9 cellular contexts compared by ENCODE assay signal in the genomic region with DNA sequence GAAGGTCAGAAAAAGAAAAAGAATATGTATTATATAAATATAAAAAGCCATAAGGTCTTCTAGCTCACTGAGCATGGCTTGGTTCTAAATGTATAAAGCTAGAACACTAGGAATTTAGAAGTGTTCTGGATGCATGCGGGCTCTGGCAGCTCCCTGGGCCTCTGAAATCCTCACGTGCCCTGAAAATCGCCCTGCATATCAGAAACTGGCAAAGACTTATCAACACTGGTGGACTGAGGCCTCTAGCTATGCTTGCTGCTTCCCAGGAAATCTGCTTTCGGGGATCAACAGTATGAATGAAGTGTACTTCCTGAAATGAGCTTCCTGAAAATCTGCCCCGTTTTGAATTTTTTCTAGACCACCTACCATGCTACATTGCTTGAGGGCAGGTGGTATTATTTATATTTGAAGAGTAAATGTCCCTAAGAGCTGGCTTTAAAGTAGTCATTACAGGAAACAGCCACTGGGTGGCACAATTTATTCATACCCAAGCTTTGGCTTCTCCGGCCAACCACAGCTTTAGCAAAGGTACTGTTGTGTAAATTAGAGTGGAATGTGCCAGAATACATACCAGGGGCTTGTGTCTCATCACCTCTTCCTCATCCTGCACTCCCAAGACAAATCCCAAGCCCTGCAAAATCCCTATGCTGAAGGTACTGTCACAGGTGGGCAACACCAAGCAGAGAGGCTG. TPM values are rescaled to one million over a fixed set of nuclear protein-coding genes. Genes with fewer than 3 reads are reported as not detected.
A peak's percentile ranks its signal among the peaks of the same experiment; 100 is the strongest.
DNase-seq lines count a peak whose midpoint lies in the region; ATAC-seq and TF ChIP-seq lines count a peak whose summit lies in the region.
"Had no signal": no experiment of that assay in that cellular context is flagged by ENCODE, and none has a peak within 500 bp of the region (broad histone marks: within the 10 kb centered on the region; RNA-seq: fewer than 3 reads in every experiment).

No MANE protein-coding gene starts in this region.

- H3K36me3 ChIP-seq in Panc1 (ENCODE audit: control insufficient read depth, insufficient read depth, low read length) (peaks cover 2% of the 10 kb centered on the region; the same call in 1 of the 2 replicates), iPS DF 6.9 (ENCODE audit: control insufficient read depth, insufficient read depth, low read length) (peaks cover 8% of the 10 kb centered on the region; the same call in 1 of the 2 replicates)

- peak; percentile 21 for DNase-seq in DMS79 treated with DMSO at 0.1 percent for 48 hours (lab: John Stamatoyannopoulos, UW)
- DNase-seq in DMS79 (lab: John Stamatoyannopoulos, UW) = no peak
- DNase-seq in HuH-7 (ENCODE audit: low spot score) = peak; percentile 64
- DNase-seq in Panc1 (ENCODE audit: low read depth, low spot score) = no peak
- peak; percentile 78 for DNase-seq in astrocyte of the spinal cord (ENCODE audit: low read depth, low spot score)
- peak; percentile 68 for DNase-seq in iPS DF 6.9 (ENCODE audit: low read depth, low spot score)
- peak; percentile 52 for DNase-seq in smooth muscle cell of the brain vasculature (ENCODE audit: low read depth, low spot score)

- H3K4me3 ChIP-seq in Panc1 (ENCODE audit: low read depth in 2 of 2, low read length in 2 of 2) = no peak overlapping the region
- no peak overlapping the region for H3K4me3 ChIP-seq in astrocyte of the spinal cord (ENCODE audit: low read depth, low read length)
- H3K4me3 ChIP-seq in iPS DF 6.9 (ENCODE audit: low read length) = no peak overlapping the region
- H3K4me3 ChIP-seq: BLaER1 treated with 17β-estradiol and CSF1 and Interleukin-3, amounts not matched to agents 10 nM and 100 nM had no signal

- no peak overlapping the region for H3K27ac ChIP-seq in Panc1 (ENCODE audit: low read length)
- no peak overlapping the region for H3K27ac ChIP-seq in iPS DF 6.9 (ENCODE audit: low read length)
- H3K27ac ChIP-seq: BLaER1 treated with 17β-estradiol and CSF1 and Interleukin-3, amounts not matched to agents 10 nM and 100 nM had no signal

- peak; percentile 77 for TF ChIP-seq CTCF in Panc1 (IDR thresholded peaks at IDR 0.05)
- peak; percentile 62 for TF ChIP-seq CTCF in astrocyte of the spinal cord (IDR thresholded peaks at IDR 0.05; ENCODE audit: low read depth, low read length)

- POLR2A ChIA-PET in Panc1 (lab: Charles Lee) = no interaction called here

- H3K9me3 ChIP-seq in Panc1 (ENCODE audit: control insufficient read depth, insufficient read depth, low read depth, low read length) (no peaks in the 10 kb centered on the region), iPS DF 6.9 (ENCODE audit: control insufficient read depth, insufficient read depth, low read length) (no peaks in the 10 kb centered on the region)
- H3K9me3 ChIP-seq: BLaER1 treated with 17β-estradiol and CSF1 and Interleukin-3, amounts not matched to agents 10 nM and 100 nM had no signal

- no TSS peak for BruUV-seq in Panc1 (replicated peaks; lab: Mats Ljungman, UMichigan)

- in situ Hi-C loops in Panc1 (cut with HindIII; ENCODE audit: low pct_unique_long_range_greater_than_20kb, low sequenced_read_pairs) (no loop called here), astrocyte of the spinal cord (cut with HindIII; ENCODE audit: low sequenced_read_pairs) (no loop called here)

- ATAC-seq in GM21619 (IDR thresholded peaks at IDR 0.05; ENCODE audit: unreplicated experiment) (peak; percentile 75), Panc1 (peak; percentile 87)

- no peaks in the 10 kb centered on the region for H3K27me3 ChIP-seq in Panc1 (ENCODE audit: control insufficient read depth, insufficient read depth, low read length)
- no peaks in the 10 kb centered on the region for H3K27me3 ChIP-seq in iPS DF 6.9 (ENCODE audit: control insufficient read depth, insufficient read depth, low read length)
- H3K27me3 ChIP-seq: BLaER1 treated with 17β-estradiol and CSF1 and Interleukin-3, amounts not matched to agents 10 nM and 100 nM had no signal

- intact Hi-C loops in Panc1 (cut with micrococcal nuclease; ENCODE audit: unreplicated experiment) = loop anchor here (1.0 kb wide), 1 partner anchor 242 kb away; no protein-coding TSS in a partner anchor

- no CpG with 5 or more reads among the region's 6 CpGs for WGBS in iPS DF 6.9 (ENCODE audit: insufficient coverage, insufficient read length)

- H3K4me1 ChIP-seq in Panc1 (ENCODE audit: control insufficient read depth, insufficient read depth, low read length) (no peaks in the 10 kb centered on the region), iPS DF 6.9 (ENCODE audit: control insufficient read depth, insufficient read depth, low read length) (peaks cover 5% of the 10 kb centered on the region; the same call in 1 of the 2 replicates)

- CTCF ChIA-PET in Panc1 (lab: Charles Lee) = interaction anchor here (0.5 to 3.0 kb wide), 9 partner anchors 9 to 244 kb away, joined by 3 to 47 read pairs (median 3); a partner anchor contains a TSS

RNA-seq across cellular contexts. Expression of a gene that starts 17.7 kb away (rescaled TPM):
- total RNA-seq in Panc1 (2021; ENCODE audit: unreplicated experiment) = 99.3 TPM
- polyA plus RNA-seq in Panc1 (2012; ENCODE audit: insufficient read length) = 76.8 TPM

RNA-seq across cellular contexts. Expression of a gene that starts 34.5 kb away (rescaled TPM):
- 39.1 TPM for total RNA-seq in Panc1 (2021; ENCODE audit: unreplicated experiment)
- polyA plus RNA-seq in Panc1 (2012; ENCODE audit: insufficient read length) = 43.1 TPM

RNA-seq across cellular contexts. Expression of a gene that starts 34.5 kb away (rescaled TPM):
- 5.8 TPM for total RNA-seq in Panc1 (2021; ENCODE audit: unreplicated experiment)
- 0.69 TPM for polyA plus RNA-seq in Panc1 (2012; ENCODE audit: insufficient read length)

Comparison
In these comparisons a context has a peak if more than half of its experiments do, and no peak if none do; other contexts are left out.
1. DNase-seq: peak in DMS79 treated with DMSO at 0.1 percent for 48 hours (single experiment), HuH-7 (single experiment), astrocyte of the spinal cord (single experiment), iPS DF 6.9 (single experiment) and smooth muscle cell of the brain vasculature (single experiment); none in DMS79 (single experiment) and Panc1 (single experiment).